In the genomic region with DNA sequence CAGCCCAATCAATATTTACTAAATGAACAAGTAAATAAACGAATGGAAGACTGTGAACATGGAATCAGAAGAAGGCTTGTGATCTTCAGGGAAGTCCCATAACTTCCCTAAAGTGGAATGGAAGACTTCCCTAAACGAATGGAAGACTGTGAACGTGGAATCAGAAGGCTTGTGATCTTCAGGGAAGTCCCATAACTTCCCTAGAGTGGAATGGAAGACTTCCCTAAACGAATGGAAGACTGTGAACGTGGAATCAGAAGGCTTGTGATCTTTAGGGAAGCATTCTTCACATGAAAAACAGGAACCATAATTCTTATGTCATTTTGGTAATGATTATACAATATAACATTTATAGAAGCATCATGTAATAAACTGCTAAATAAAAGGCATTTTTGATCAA, we compare ENCODE assay signal across 39 cellular contexts. TPM values are rescaled to one million over a fixed set of nuclear protein-coding genes. Genes with fewer than 3 reads are reported as not detected.
"Had no signal": no experiment of that assay in that cellular context is flagged by ENCODE, and none has a peak within 500 bp of the region (broad histone marks: within the 10 kb centered on the region; RNA-seq: fewer than 3 reads in every experiment).

No MANE protein-coding gene starts in this region.

- DNase-seq: activated CD4-positive, alpha-beta memory T cell treated with anti-CD3 and anti-CD28 coated beads for 36 hours; activated CD4-positive, alpha-beta T cell treated with anti-CD3 and anti-CD28 coated beads for 36 hours; activated CD4-positive, alpha-beta T cell treated with anti-CD3 and anti-CD28 coated beads, Interleukin-2, amount 10 ng/mL, durations not matched to agents 24 days and 14 days; activated CD4-positive, CD25-positive, alpha-beta regulatory T cell; activated CD4-positive, CD25-positive, alpha-beta regulatory T cell treated with anti-CD3 and anti-CD28 coated beads, Interleukin-2, amount 50 U/mL, for 72 hours; activated CD8-positive, alpha-beta memory T cell treated with anti-CD3 and anti-CD28 coated beads, Interleukin-2, amount 10 ng/mL, durations not matched to agents 7 days and 5 days; activated CD8-positive, alpha-beta memory T cell treated with anti-CD3 and anti-CD28 coated beads, Interleukin-2, amount 50 U/mL, for 4 hours; activated CD8-positive, alpha-beta T cell treated with anti-CD3 and anti-CD28 coated beads, Interleukin-2, amount 10 ng/mL, durations not matched to agents 7 days and 5 days; activated effector memory CD4-positive, alpha-beta T cell treated with anti-CD3 and anti-CD28 coated beads, Interleukin-2, amount 50 U/mL, for 16 hours; activated naive CD4-positive, alpha-beta T cell treated with anti-CD3 and anti-CD28 coated beads for 36 hours; activated naive CD8-positive, alpha-beta T cell treated with anti-CD3 and anti-CD28 coated beads for 36 hours; activated naive CD8-positive, alpha-beta T cell treated with anti-CD3 and anti-CD28 coated beads, Interleukin-2, amount 50 U/mL, for 24 hours; activated T-cell treated with anti-CD3 and anti-CD28 coated beads, Interleukin-2, amount 50 U/mL, for 1 hour; activated T-cell treated with anti-CD3 and anti-CD28 coated beads, Interleukin-2, amount 50 U/mL, for 48 hours; adrenal gland; amygdala; aorta; body of pancreas; caudate nucleus; cortex of kidney; effector CD8-positive, alpha-beta T cell; esophagus squamous epithelium; foreskin melanocyte; heart right ventricle; T-helper 2 cell had no signal

- H3K4me3 ChIP-seq: adrenal gland, body of pancreas, esophagus squamous epithelium, gastroesophageal sphincter, heart right ventricle had no signal

- H3K4me1 ChIP-seq: body of pancreas, esophagus squamous epithelium, gastroesophageal sphincter, heart right ventricle had no signal

- H3K27me3 ChIP-seq: adrenal gland, body of pancreas, gastroesophageal sphincter had no signal

- FAIRE-seq: colon, endometrium, endothelial cell of umbilical vein had no signal

- ATAC-seq: activated CD4-positive, alpha-beta T cell treated with anti-CD3 and anti-CD28 coated beads for 36 hours; activated CD8-positive, alpha-beta memory T cell treated with anti-CD3 and anti-CD28 coated beads, Interleukin-2, amount 10 ng/mL, durations not matched to agents 7 days and 5 days; activated CD8-positive, alpha-beta T cell treated with anti-CD3 and anti-CD28 coated beads, Interleukin-2, amount 10 ng/mL, durations not matched to agents 7 days and 5 days; activated naive CD8-positive, alpha-beta T cell treated with anti-CD3 and anti-CD28 coated beads, Interleukin-2, amount 50 U/mL, for 24 hours; body of pancreas; gastroesophageal sphincter had no signal

- H3K27ac ChIP-seq: adrenal gland, body of pancreas, epithelial cell of prostate, esophagus squamous epithelium, gastroesophageal sphincter, heart right ventricle had no signal

- H3K9me3 ChIP-seq: adrenal gland, body of pancreas, esophagus squamous epithelium, gastroesophageal sphincter, heart right ventricle had no signal

RNA-seq across cellular contexts. Expression of a gene that starts 42.4 kb away (rescaled TPM):
- total RNA-seq: activated CD4-positive, alpha-beta memory T cell treated with anti-CD3 and anti-CD28 coated beads for 36 hours; activated CD4-positive, alpha-beta T cell treated with anti-CD3 and anti-CD28 coated beads for 36 hours; activated CD4-positive, alpha-beta T cell treated with anti-CD3 and anti-CD28 coated beads, Interleukin-2, amount 10 ng/mL, durations not matched to agents 24 days and 14 days; activated CD8-positive, alpha-beta memory T cell treated with anti-CD3 and anti-CD28 coated beads for 36 hours; activated CD8-positive, alpha-beta memory T cell treated with anti-CD3 and anti-CD28 coated beads, Interleukin-2, amount 10 ng/mL, durations not matched to agents 7 days and 5 days; activated CD8-positive, alpha-beta T cell treated with anti-CD3 and anti-CD28 coated beads, Interleukin-2, amount 10 ng/mL, durations not matched to agents 7 days and 5 days; activated naive CD4-positive, alpha-beta T cell treated with anti-CD3 and anti-CD28 coated beads for 36 hours; activated naive CD8-positive, alpha-beta T cell treated with anti-CD3 and anti-CD28 coated beads for 36 hours; activated T-helper 1 cell treated with anti-CD3 and anti-CD28 coated beads, Interleukin-12 subunit alpha, Interleukin-12 subunit beta, Interleukin-2, Interleukin-4 antibody, amounts not matched to agents 30 ng/mL and 10 ng/mL and 1 ng/mL, durations not matched to agents 14 hours and 24 hours and 36 hours; activated T-helper 2 cell treated with anti-CD3 and anti-CD28 coated beads, Interferon-gamma antibody, Interleukin-2, Interleukin-4, amounts not matched to agents 10 μg/mL and 5 μg/mL and 100 μg/mL, durations not matched to agents 14 hours and 24 hours and 36 hours; aorta; chondrocyte; dermis microvascular lymphatic vessel endothelial cell; endothelial cell of umbilical vein; fibroblast of lung; fibroblast of villous mesenchyme; glomerular endothelial cell; heart right ventricle; T-helper 1 cell treated with Interleukin-12 subunit alpha and Interleukin-12 subunit beta and Interleukin-4 antibody, amounts not matched to agents 30 ng/mL and 1 ng/mL, for 36 hours had no signal
- polyA plus RNA-seq: aorta, fibroblast of lung, heart right ventricle had no signal
